8 cellular contexts compared by ENCODE assay signal in the genomic region with DNA sequence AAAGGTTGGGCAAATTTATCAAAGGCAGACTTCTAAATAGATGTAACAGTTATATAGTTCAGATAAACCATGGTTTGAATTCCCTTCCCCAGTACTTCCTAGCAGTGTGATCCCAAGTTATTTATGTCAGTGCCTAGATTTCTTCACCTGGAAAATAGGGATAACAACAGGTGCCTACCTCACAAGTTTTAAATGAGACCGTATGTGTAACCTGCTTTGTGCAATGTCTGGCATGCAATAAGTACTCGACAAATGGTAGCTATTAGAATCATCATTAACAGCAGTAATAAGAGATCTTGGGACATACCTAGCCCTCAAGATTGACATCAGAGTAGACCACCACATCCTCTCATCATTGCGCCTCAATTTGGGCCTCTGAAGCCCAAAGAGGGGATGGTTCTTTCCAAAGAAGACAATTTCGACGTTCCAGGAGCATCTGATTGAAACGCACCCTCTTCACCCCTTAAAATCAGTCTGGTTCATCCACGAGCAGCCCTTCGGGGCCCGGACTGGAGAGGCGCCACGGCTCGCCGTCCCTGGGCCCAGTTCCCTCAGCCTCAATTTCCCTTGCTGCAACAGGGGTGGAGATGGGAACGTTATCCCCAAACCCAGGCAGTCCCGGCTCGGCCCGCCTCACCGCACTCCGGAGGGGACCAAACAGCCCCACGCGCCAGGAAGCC. TPM values are rescaled to one million over a fixed set of nuclear protein-coding genes. Genes with fewer than 3 reads are reported as not detected.
DNase-seq lines count a peak whose midpoint lies in the region; ATAC-seq and TF ChIP-seq lines count a peak whose summit lies in the region.

No MANE protein-coding gene starts in this region.

- peaks cover 66% of the 10 kb centered on the region for H3K4me1 Mint-ChIP-seq in activated T-cell treated with anti-CD3 and anti-CD28 coated beads, Interleukin-2, amount 50 U/mL, for 72 hours (ENCODE audit: low read depth)
- H3K4me1 Mint-ChIP-seq in glutamatergic neuron (ENCODE audit: low read depth, unreplicated experiment) = peaks cover 2% of the 10 kb centered on the region

- peaks cover 10 to 21% of the 10 kb centered on the region in 2 donors for H3K36me3 Mint-ChIP-seq in activated T-cell treated with anti-CD3 and anti-CD28 coated beads, Interleukin-2, amount 50 U/mL, for 72 hours (ENCODE audit: insufficient read depth in 2 of 2)
- no peaks in the 10 kb centered on the region for H3K36me3 Mint-ChIP-seq in glutamatergic neuron (ENCODE audit: unreplicated experiment)

- peak overlapping the region; percentile 95 to 96 for H3K4me3 Mint-ChIP-seq in activated T-cell treated with anti-CD3 and anti-CD28 coated beads, Interleukin-2, amount 50 U/mL, for 72 hours
- peak overlapping the region; percentile 98 for H3K4me3 Mint-ChIP-seq in glutamatergic neuron (ENCODE audit: unreplicated experiment)

- DNase-seq in activated T-cell treated with anti-CD3 and anti-CD28 coated beads, Interleukin-2, amount 50 U/mL, for 72 hours = no peak
- no peak for DNase-seq in activated T-cell treated with anti-CD3 and anti-CD28 coated beads, Interleukin-2, amount 50 U/mL, for 1 hour
- no peak for DNase-seq in glutamatergic neuron
- DNase-seq in GOT3 (lab: John Stamatoyannopoulos, UW) = no peak
- no peak for DNase-seq in COR-L47 (lab: John Stamatoyannopoulos, UW)

- peak overlapping the region; percentile 86 for H3K4me3 ChIP-seq in WI38 (ENCODE audit: low read depth, low read length)
- H3K4me3 ChIP-seq in skin epidermis = peak overlapping the region; percentile 59 to 91 (median 78)

- no peaks in the 10 kb centered on the region for H3K27me3 Mint-ChIP-seq in activated T-cell treated with anti-CD3 and anti-CD28 coated beads, Interleukin-2, amount 50 U/mL, for 72 hours (ENCODE audit: low read depth)
- H3K27me3 Mint-ChIP-seq in glutamatergic neuron (ENCODE audit: unreplicated experiment) = peaks cover 5% of the 10 kb centered on the region

- no peak for ATAC-seq in activated T-cell treated with anti-CD3 and anti-CD28 coated beads, Interleukin-2, amount 50 U/mL, for 72 hours (replicated peaks in 1 of 2)
- peak; percentile 39 for ATAC-seq in HG03135 (IDR thresholded peaks at IDR 0.05; ENCODE audit: unreplicated experiment)

- no peaks in the 10 kb centered on the region for H3K9me3 Mint-ChIP-seq in activated T-cell treated with anti-CD3 and anti-CD28 coated beads, Interleukin-2, amount 50 U/mL, for 72 hours
- H3K9me3 Mint-ChIP-seq in glutamatergic neuron (ENCODE audit: unreplicated experiment) = peaks cover 1% of the 10 kb centered on the region

- peak overlapping the region; percentile 92 for H3K27ac Mint-ChIP-seq in activated T-cell treated with anti-CD3 and anti-CD28 coated beads, Interleukin-2, amount 50 U/mL, for 72 hours
- H3K27ac Mint-ChIP-seq in glutamatergic neuron (ENCODE audit: unreplicated experiment) = peak overlapping the region; percentile 93

- TF ChIP-seq CTCF in WI38 (IDR thresholded peaks at IDR 0.05; ENCODE audit: low read depth, low read length) = no peak
- TF ChIP-seq CTCF in glutamatergic neuron (IDR thresholded peaks at IDR 0.05; ENCODE audit: partially characterized antibody, unreplicated experiment) = no peak

- peak overlapping the region; percentile 79 to 97 (median 94) for H3K27ac ChIP-seq in skin epidermis

RNA-seq across cellular contexts. Expression of gene ACACA, which starts 0.5 kb away (rescaled TPM):
- 10 to 100 TPM; 53.2 to 53.3 TPM for total RNA-seq in activated T-cell treated with anti-CD3 and anti-CD28 coated beads, Interleukin-2, amount 50 U/mL, for 72 hours
- total RNA-seq in glutamatergic neuron (ENCODE audit: unreplicated experiment) = 145 TPM

RNA-seq across cellular contexts. Expression of gene TADA2A, which starts 0.6 kb away (rescaled TPM):
- 10 to 100 TPM; 39.4 to 42.3 TPM for total RNA-seq in activated T-cell treated with anti-CD3 and anti-CD28 coated beads, Interleukin-2, amount 50 U/mL, for 72 hours
- total RNA-seq in glutamatergic neuron (ENCODE audit: unreplicated experiment) = 30.6 TPM

RNA-seq across cellular contexts. Expression of gene C17orf78, which starts 30.3 kb away (rescaled TPM):
- total RNA-seq in activated T-cell treated with anti-CD3 and anti-CD28 coated beads, Interleukin-2, amount 50 U/mL, for 72 hours = not detected
- total RNA-seq in glutamatergic neuron (ENCODE audit: unreplicated experiment) = not detected
